In the genomic region with DNA sequence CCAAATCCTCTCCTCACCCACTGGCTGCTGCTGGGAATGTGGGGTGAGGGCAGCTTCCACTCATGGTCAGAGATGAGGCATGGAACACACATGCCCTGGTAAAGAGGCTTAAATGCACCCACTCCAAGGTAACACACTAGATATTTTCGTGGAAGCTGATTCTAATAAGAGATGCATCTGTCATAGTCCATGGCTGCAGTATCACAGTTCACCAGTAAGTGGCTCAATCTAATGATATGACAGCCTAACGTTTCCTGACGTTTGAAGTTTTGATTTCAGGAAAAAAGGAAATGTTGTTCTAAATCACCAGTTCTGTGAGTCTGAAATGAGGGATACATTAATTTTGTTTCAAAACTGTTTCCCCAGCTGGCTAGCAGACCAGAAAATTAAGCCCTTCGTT, we compare ENCODE assay signal across 2 cellular contexts.
TF ChIP-seq lines count a peak whose summit lies in the region.

No MANE protein-coding gene starts in this region.

TF ChIP-seq in SK-N-SH treated with all-trans-retinoic acid at 6 μM for 48 hours, 23 proteins besides CTCF, POLR2A, EP300 and RAD21 (continued from another document):
- TF ChIP-seq, protein P1, sequence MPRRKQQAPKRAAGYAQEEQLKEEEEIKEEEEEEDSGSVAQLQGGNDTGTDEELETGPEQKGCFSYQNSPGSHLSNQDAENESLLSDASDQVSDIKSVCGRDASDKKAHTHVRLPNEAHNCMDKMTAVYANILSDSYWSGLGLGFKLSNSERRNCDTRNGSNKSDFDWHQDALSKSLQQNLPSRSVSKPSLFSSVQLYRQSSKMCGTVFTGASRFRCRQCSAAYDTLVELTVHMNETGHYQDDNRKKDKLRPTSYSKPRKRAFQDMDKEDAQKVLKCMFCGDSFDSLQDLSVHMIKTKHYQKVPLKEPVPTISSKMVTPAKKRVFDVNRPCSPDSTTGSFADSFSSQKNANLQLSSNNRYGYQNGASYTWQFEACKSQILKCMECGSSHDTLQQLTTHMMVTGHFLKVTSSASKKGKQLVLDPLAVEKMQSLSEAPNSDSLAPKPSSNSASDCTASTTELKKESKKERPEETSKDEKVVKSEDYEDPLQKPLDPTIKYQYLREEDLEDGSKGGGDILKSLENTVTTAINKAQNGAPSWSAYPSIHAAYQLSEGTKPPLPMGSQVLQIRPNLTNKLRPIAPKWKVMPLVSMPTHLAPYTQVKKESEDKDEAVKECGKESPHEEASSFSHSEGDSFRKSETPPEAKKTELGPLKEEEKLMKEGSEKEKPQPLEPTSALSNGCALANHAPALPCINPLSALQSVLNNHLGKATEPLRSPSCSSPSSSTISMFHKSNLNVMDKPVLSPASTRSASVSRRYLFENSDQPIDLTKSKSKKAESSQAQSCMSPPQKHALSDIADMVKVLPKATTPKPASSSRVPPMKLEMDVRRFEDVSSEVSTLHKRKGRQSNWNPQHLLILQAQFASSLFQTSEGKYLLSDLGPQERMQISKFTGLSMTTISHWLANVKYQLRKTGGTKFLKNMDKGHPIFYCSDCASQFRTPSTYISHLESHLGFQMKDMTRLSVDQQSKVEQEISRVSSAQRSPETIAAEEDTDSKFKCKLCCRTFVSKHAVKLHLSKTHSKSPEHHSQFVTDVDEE (CRISPR knock-in tag; IDR thresholded peaks at IDR 0.05): no peak
- TF ChIP-seq TCF4 (CRISPR knock-in tag; IDR thresholded peaks at IDR 0.05; ENCODE audit: borderline replicate concordance): no peak
- TF ChIP-seq ZNF70 (CRISPR knock-in tag; IDR thresholded peaks at IDR 0.05): no peak
TF ChIP-seq in SK-N-SH treated with all-trans-retinoic acid at 6 μM for 48 hours: peak in this region for 0.

TF ChIP-seq in SK-N-SH, 30 proteins besides CTCF, POLR2A, EP300 and RAD21 (continued from another document):
- TF ChIP-seq TEAD4 (IDR thresholded peaks at IDR 0.05; ENCODE audit: borderline replicate concordance, insufficient read depth) (no peak), RCOR1 (IDR thresholded peaks at IDR 0.05; ENCODE audit: low read length) (no peak), YY1 (IDR thresholded peaks at IDR 0.05; ENCODE audit: low read depth) (no peak), SMC3 (IDR thresholded peaks at IDR 0.05; ENCODE audit: low read depth, low read length) (no peak), SIN3A (IDR thresholded peaks at IDR 0.05; ENCODE audit: borderline replicate concordance, low read depth, low read length) (no peak)
- TF ChIP-seq, protein P2, sequence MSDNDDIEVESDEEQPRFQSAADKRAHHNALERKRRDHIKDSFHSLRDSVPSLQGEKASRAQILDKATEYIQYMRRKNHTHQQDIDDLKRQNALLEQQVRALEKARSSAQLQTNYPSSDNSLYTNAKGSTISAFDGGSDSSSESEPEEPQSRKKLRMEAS (IDR thresholded peaks at IDR 0.05; ENCODE audit: low read depth): no peak
